Comparison of ENCODE assay signal across 8 cellular contexts in the genomic region with DNA sequence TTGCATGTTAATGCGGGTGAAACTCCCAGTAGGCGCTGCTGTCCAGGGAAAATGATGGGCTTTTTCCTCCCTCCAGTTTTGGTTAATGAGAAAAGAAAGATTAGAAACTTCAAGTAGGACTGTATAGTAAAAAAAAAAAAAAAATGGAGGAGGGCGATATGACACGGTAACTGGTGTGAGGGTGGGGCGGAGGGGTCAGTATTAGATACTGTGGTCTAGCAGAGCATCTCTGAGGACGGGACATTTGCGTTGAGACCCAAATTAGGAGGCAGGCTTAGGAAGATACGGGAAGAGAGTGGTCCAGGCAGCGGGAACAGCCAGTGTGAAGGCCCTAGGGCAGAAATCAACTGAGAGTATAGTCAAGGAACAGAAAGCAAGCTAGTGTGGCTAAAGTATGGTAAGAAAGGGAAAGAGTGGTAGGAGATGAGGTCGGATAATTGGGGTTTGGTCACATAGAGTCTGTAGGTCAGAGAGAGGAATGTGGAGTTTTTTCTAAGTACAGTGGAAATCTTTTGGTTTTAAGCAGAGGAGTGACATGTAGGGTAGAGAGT. TPM values are rescaled to one million over a fixed set of nuclear protein-coding genes. Genes with fewer than 3 reads are reported as not detected.
A peak's percentile ranks its signal among the peaks of the same experiment; 100 is the strongest.
DNase-seq lines count a peak whose midpoint lies in the region; ATAC-seq and TF ChIP-seq lines count a peak whose summit lies in the region.

No MANE protein-coding gene starts in this region.

- H3K9me3 ChIP-seq in CD4-positive, alpha-beta memory T cell (ENCODE audit: control insufficient read depth in 1 of 2, low read length in 2 of 2): no peaks in the 10 kb centered on the region
- H3K9me3 ChIP-seq in KOPT-K1 (ENCODE audit: insufficient read depth, low read length, poor library complexity, severe bottlenecking): no peaks in the 10 kb centered on the region
- H3K9me3 ChIP-seq in duodenal mucosa (ENCODE audit: control insufficient read depth in 1 of 2, low read length in 2 of 2): no peaks in the 10 kb centered on the region
- H3K9me3 ChIP-seq in neural cell (ENCODE audit: low read length): no peaks in the 10 kb centered on the region

- H3K9me2 ChIP-seq in neural cell (ENCODE audit: insufficient read depth, low read length): no peaks in the 10 kb centered on the region

- no peak for TF ChIP-seq EP300 in neural cell (conservative IDR thresholded peaks at IDR 0.05; ENCODE audit: poor library complexity, severe bottlenecking)

- H3K79me2 ChIP-seq in neural cell (replicated peaks; ENCODE audit: insufficient read depth, low read length): peaks cover 18% of the 10 kb centered on the region

- H2AFZ ChIP-seq in neural cell (ENCODE audit: low read depth, low read length): no peak overlapping the region

- H3K27ac Mint-ChIP-seq in CD4-positive, alpha-beta memory T cell: peak overlapping the region; percentile 69 to 96 (median 92)

- H3K27me3 Mint-ChIP-seq in CD4-positive, alpha-beta memory T cell: no peaks in the 10 kb centered on the region

- peak overlapping the region; percentile 70 for H3K27ac ChIP-seq in CD4-positive, alpha-beta memory T cell (ENCODE audit: low read depth, low read length)
- H3K27ac ChIP-seq in KOPT-K1 (ENCODE audit: low read depth, low read length, poor library complexity, severe bottlenecking) (peak overlapping the region; percentile 60), duodenal mucosa (ENCODE audit: low read depth, low read length) (no peak overlapping the region), neural cell (ENCODE audit: low read length) (peak overlapping the region; percentile 51)

- no peaks in the 10 kb centered on the region for H3K9me3 Mint-ChIP-seq in CD4-positive, alpha-beta memory T cell

- H3K4me2 ChIP-seq in neural cell (ENCODE audit: low read length): peak overlapping the region; percentile 96

- POLR2A ChIA-PET in CD4-positive, alpha-beta memory T cell (lab: Charles Lee; ENCODE audit: partially characterized antibody): interaction anchor here (0.7 to 2.0 kb wide), 11 partner anchors 9 to 22 kb away, joined by 3 to 20 read pairs (median 4); partner anchors contain the start of gene NHP2

- no peaks in the 10 kb centered on the region for H4K20me1 ChIP-seq in neural cell (ENCODE audit: insufficient read depth)

- peak overlapping the region; percentile 84 to 93 (median 90) for H3K4me3 Mint-ChIP-seq in CD4-positive, alpha-beta memory T cell

- peak overlapping the region; percentile 69 for H3K4me3 ChIP-seq in CD4-positive, alpha-beta memory T cell (ENCODE audit: low read length in 2 of 2)
- H3K4me3 ChIP-seq in duodenal mucosa (ENCODE audit: low read depth in 1 of 2, low read length in 2 of 2) (peak overlapping the region; percentile 76 to 83), neural cell (ENCODE audit: low read length) (peak overlapping the region; percentile 84)

- H3F3A ChIP-seq in neural cell (ENCODE audit: insufficient read depth, low read length, poor library complexity, severe bottlenecking): no peaks in the 10 kb centered on the region

- peak overlapping the region; percentile 71 to 84 for H3K9ac ChIP-seq in duodenal mucosa (ENCODE audit: low read depth in 1 of 2, low read length in 2 of 2)
- peak overlapping the region; percentile 86 for H3K9ac ChIP-seq in neural cell (ENCODE audit: low read length)

- CTCF ChIA-PET in CD4-positive, alpha-beta memory T cell (lab: Charles Lee; ENCODE audit: partially characterized antibody): interaction anchor here (1.1 to 3.2 kb wide), 3 partner anchors 10 to 56 kb away, joined by 3 to 12 read pairs (median 4); no protein-coding TSS in a partner anchor

- no peak for ATAC-seq in HG02970 (IDR thresholded peaks at IDR 0.05; ENCODE audit: low FRiP score, unreplicated experiment)
- no peak for ATAC-seq in HG03095 (IDR thresholded peaks at IDR 0.05; ENCODE audit: unreplicated experiment)

- H3K27me3 ChIP-seq in CD4-positive, alpha-beta memory T cell (ENCODE audit: insufficient read depth, low read length): no peaks in the 10 kb centered on the region
- H3K27me3 ChIP-seq in duodenal mucosa (ENCODE audit: control insufficient read depth in 1 of 2, insufficient read depth in 2 of 2, low read length in 2 of 2): no peaks in the 10 kb centered on the region
- no peaks in the 10 kb centered on the region for H3K27me3 ChIP-seq in neural cell (ENCODE audit: insufficient read depth, low read depth, low read length)

- intact Hi-C loops in CD4-positive, alpha-beta memory T cell (cut with micrococcal nuclease): loop anchor here (1.0 kb wide), 1 partner anchor 22 kb away; the partner anchor contains the start of gene NHP2

- DNase-seq in CD4-positive, alpha-beta memory T cell: no peak
- DNase-seq in medulla oblongata (ENCODE audit: extremely low spot score): no peak
- no peak for DNase-seq in stimulated activated CD4-positive, alpha-beta T cell treated with anti-CD3 and anti-CD28 coated beads, Interleukin-12 subunit alpha, Interleukin-12 subunit beta, amount 100 ng/mL, for 4 hours

- H3K36me3 Mint-ChIP-seq in CD4-positive, alpha-beta memory T cell: peaks cover under 1 to 18% of the 10 kb centered on the region in 2 donors

- no peak for TF ChIP-seq CTCF in neural cell (IDR thresholded peaks at IDR 0.05; ENCODE audit: poor library complexity, severe bottlenecking)

- peaks cover 8% of the 10 kb centered on the region for H3K4me1 ChIP-seq in CD4-positive, alpha-beta memory T cell (ENCODE audit: insufficient read depth, low read length)
- peaks cover 5 to 7% of the 10 kb centered on the region in 2 donors for H3K4me1 ChIP-seq in duodenal mucosa (ENCODE audit: control insufficient read depth in 1 of 2, insufficient read depth in 2 of 2, low read length in 2 of 2)

- H3K36me3 ChIP-seq in CD4-positive, alpha-beta memory T cell (ENCODE audit: insufficient read depth, low read length): peaks cover 12% of the 10 kb centered on the region
- H3K36me3 ChIP-seq in KOPT-K1 (ENCODE audit: insufficient read depth, low read length) (peaks cover 10% of the 10 kb centered on the region; the same call in 1 of the 2 replicates), duodenal mucosa (ENCODE audit: control insufficient read depth in 1 of 2, insufficient read depth in 2 of 2, low read length in 2 of 2) (peaks cover 0 to 20% of the 10 kb centered on the region in 2 donors), neural cell (ENCODE audit: insufficient read depth, low read length) (no peaks in the 10 kb centered on the region)

- TF ChIP-seq RAD21 in neural cell (conservative IDR thresholded peaks at IDR 0.05): no peak

- peaks cover 18 to 34% (median 25%) of the 10 kb centered on the region in 4 donors for H3K4me1 Mint-ChIP-seq in CD4-positive, alpha-beta memory T cell

TF ChIP-seq in neural cell, 6 proteins besides CTCF, POLR2A, EP300 and RAD21:
- TF ChIP-seq TAF1 (IDR thresholded peaks at IDR 0.05; ENCODE audit: low read depth) (no peak), SMC3 (conservative IDR thresholded peaks at IDR 0.05; ENCODE audit: poor library complexity) (no peak)
- TF ChIP-seq, protein P1, sequence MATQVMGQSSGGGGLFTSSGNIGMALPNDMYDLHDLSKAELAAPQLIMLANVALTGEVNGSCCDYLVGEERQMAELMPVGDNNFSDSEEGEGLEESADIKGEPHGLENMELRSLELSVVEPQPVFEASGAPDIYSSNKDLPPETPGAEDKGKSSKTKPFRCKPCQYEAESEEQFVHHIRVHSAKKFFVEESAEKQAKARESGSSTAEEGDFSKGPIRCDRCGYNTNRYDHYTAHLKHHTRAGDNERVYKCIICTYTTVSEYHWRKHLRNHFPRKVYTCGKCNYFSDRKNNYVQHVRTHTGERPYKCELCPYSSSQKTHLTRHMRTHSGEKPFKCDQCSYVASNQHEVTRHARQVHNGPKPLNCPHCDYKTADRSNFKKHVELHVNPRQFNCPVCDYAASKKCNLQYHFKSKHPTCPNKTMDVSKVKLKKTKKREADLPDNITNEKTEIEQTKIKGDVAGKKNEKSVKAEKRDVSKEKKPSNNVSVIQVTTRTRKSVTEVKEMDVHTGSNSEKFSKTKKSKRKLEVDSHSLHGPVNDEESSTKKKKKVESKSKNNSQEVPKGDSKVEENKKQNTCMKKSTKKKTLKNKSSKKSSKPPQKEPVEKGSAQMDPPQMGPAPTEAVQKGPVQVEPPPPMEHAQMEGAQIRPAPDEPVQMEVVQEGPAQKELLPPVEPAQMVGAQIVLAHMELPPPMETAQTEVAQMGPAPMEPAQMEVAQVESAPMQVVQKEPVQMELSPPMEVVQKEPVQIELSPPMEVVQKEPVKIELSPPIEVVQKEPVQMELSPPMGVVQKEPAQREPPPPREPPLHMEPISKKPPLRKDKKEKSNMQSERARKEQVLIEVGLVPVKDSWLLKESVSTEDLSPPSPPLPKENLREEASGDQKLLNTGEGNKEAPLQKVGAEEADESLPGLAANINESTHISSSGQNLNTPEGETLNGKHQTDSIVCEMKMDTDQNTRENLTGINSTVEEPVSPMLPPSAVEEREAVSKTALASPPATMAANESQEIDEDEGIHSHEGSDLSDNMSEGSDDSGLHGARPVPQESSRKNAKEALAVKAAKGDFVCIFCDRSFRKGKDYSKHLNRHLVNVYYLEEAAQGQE (IDR thresholded peaks at IDR 0.05; ENCODE audit: borderline replicate concordance): no peak

RNA-seq across cellular contexts. Expression of gene RMND5B, which starts 0.7 kb away (rescaled TPM):
- total RNA-seq in CD4-positive, alpha-beta memory T cell: 10 to 100 TPM; 38.6 to 39.0 TPM
- 10 to 100 TPM; 23.4 to 28.5 TPM for polyA plus RNA-seq in CD4-positive, alpha-beta memory T cell
- polyA plus RNA-seq in neural cell: 37.3 and 48.2 TPM in 2 replicates
- 42.8 and 43.3 TPM in 2 replicates for polyA minus RNA-seq in neural cell

RNA-seq across cellular contexts. Expression of gene N4BP3, which starts 18.2 kb away (rescaled TPM):
- total RNA-seq in CD4-positive, alpha-beta memory T cell: 1 to 10 TPM; 1.7 to 2.0 TPM
- polyA plus RNA-seq in CD4-positive, alpha-beta memory T cell: under 1 TPM; 0.30 to 0.53 TPM
- polyA plus RNA-seq in neural cell: 4.6 and 5.8 TPM in 2 replicates
- polyA minus RNA-seq in neural cell: 6.3 and 6.4 TPM in 2 replicates

RNA-seq across cellular contexts. Expression of gene NHP2, which starts 22.2 kb away (rescaled TPM):
- total RNA-seq in CD4-positive, alpha-beta memory T cell: 10 to 100 TPM; 64.1 to 69.5 TPM
- 100 to 1,000 TPM; 208 to 250 TPM for polyA plus RNA-seq in CD4-positive, alpha-beta memory T cell
- 318 and 332 TPM in 2 replicates for polyA plus RNA-seq in neural cell
- polyA minus RNA-seq in neural cell: 105 and 138 TPM in 2 replicates

RNA-seq across cellular contexts. Expression of gene GMCL2, which starts 55.6 kb away (rescaled TPM):
- not detected for total RNA-seq in CD4-positive, alpha-beta memory T cell
- not detected for polyA plus RNA-seq in CD4-positive, alpha-beta memory T cell
- not detected in 2 replicates for polyA plus RNA-seq in neural cell
- polyA minus RNA-seq in neural cell: not detected in 2 replicates
